In genomic region chr6:118240878-118241528, GRCh38 we compare ENCODE assay signal across 13 cellular contexts.
DNase-seq lines count a peak whose midpoint lies in the region; ATAC-seq, FAIRE-seq and TF ChIP-seq lines count a peak whose summit lies in the region.
"Had no signal": no experiment of that assay in that cellular context is flagged by ENCODE, and none has a peak within 500 bp of the region (broad histone marks: within the 10 kb centered on the region; RNA-seq: fewer than 3 reads in every experiment).

No MANE protein-coding gene starts in this region.

- H3K9me3 ChIP-seq in small intestine (ENCODE audit: control insufficient read depth, low read depth), result no peaks in the 10 kb centered on the region
- H3K9me3 ChIP-seq: A549, SJSA1, upper lobe of right lung had no signal

- peak; percentile 37 for FAIRE-seq in GM19239 (lab: Jason Lieb, UNC)
- no peak for FAIRE-seq in small intestine (lab: Jason Lieb, UNC)
- FAIRE-seq: A549 had no signal

- H3K36me3 ChIP-seq in small intestine (ENCODE audit: control insufficient read depth in 2 of 2, insufficient read depth in 2 of 2, low read length in 2 of 2), result no peaks in the 10 kb centered on the region
- H3K36me3 ChIP-seq: SJSA1, upper lobe of right lung had no signal

- CTCF ChIA-PET in GM10248 (lab: Yijun Ruan, JAX), result interaction anchor here (2.6 kb wide), 1 partner anchor 9 kb away, joined by 7 read pairs; no protein-coding TSS in a partner anchor

- intact Hi-C loops in left ventricle myocardium superior (cut with micrococcal nuclease), result no loop called here
- intact Hi-C loops in lower leg skin (cut with DNase I; ENCODE audit: low total_unique reads), result no loop called here

- H3K27me3 ChIP-seq in small intestine (ENCODE audit: control insufficient read depth in 2 of 2, insufficient read depth in 2 of 2, low read length in 2 of 2), result no peaks in the 10 kb centered on the region
- H3K27me3 ChIP-seq: SJSA1, upper lobe of right lung had no signal

- peak; percentile 72 for ATAC-seq in HG02642 (IDR thresholded peaks at IDR 0.05; ENCODE audit: poor library complexity, unreplicated experiment)
- ATAC-seq in HG03432 (IDR thresholded peaks at IDR 0.05; ENCODE audit: unreplicated experiment), result peak; percentile 81
- no peak for ATAC-seq in left ventricle myocardium superior
- ATAC-seq: A549, upper lobe of right lung had no signal

- no peak for TF ChIP-seq POLR2A in lower leg skin (IDR thresholded peaks at IDR 0.05)

- H3K4me1 ChIP-seq in small intestine (ENCODE audit: control insufficient read depth in 2 of 2, insufficient read depth in 1 of 2, low read depth in 1 of 2, low read length in 1 of 2), result no peaks in the 10 kb centered on the region
- H3K4me1 ChIP-seq: A549, SJSA1, upper lobe of right lung had no signal

- DNase-seq in GM10248 (ENCODE audit: extremely low spot score) (peak; percentile 20), GM19239 (ENCODE audit: insufficient read length, low spot score) (no peak), GF-D8 (lab: John Stamatoyannopoulos, UW) (no peak), left ventricle myocardium superior (no peak), small intestine (no peak), lower leg skin (ENCODE audit: low spot score in 2 of 2) (no peak)
- DNase-seq: erythroblast, HCEC 1CT, upper lobe of right lung had no signal

- 86 to 94% (median 89%) methylated on average over 1 of the region's 1 CpG for WGBS in small intestine, 3 donors
- WGBS in lower leg skin, 2 donors, result 96 to 100% methylated on average over 1 of the region's 1 CpG

- no peak for TF ChIP-seq CTCF in GM10248 (IDR thresholded peaks at IDR 0.05; ENCODE audit: control extremely low read depth, extremely low read depth, low read depth, missing control alignments)
- no peak for TF ChIP-seq CTCF in lower leg skin (IDR thresholded peaks at IDR 0.05)

- no peak overlapping the region for H3K27ac ChIP-seq in small intestine (ENCODE audit: low read depth in 1 of 2, low read length in 1 of 2)
- H3K27ac ChIP-seq: A549, SJSA1, upper lobe of right lung had no signal

- H3K4me3 ChIP-seq in small intestine (ENCODE audit: low read depth in 1 of 2, low read length in 2 of 2), result no peak overlapping the region
- H3K4me3 ChIP-seq in lower leg skin (ENCODE audit: low read depth, poor library complexity, severe bottlenecking), result no peak overlapping the region
- H3K4me3 ChIP-seq: A549, SJSA1, upper lobe of right lung had no signal

- POLR2A ChIA-PET in GM10248 (lab: Yijun Ruan, JAX), result no interaction called here
